ENCODE assay signal across 8 cellular contexts in genomic region chr3:38003371-38003816, GRCh38. TPM values are rescaled to one million over a fixed set of nuclear protein-coding genes. Genes with fewer than 3 reads are reported as not detected.
DNase-seq lines count a peak whose midpoint lies in the region; ATAC-seq and TF ChIP-seq lines count a peak whose summit lies in the region.

No MANE protein-coding gene starts in this region.

- H3K4me1 Mint-ChIP-seq in CD8-positive, alpha-beta T cell (ENCODE audit: low read depth), result peaks cover 28% of the 10 kb centered on the region

- CTCF ChIA-PET in CD8-positive, alpha-beta T cell (lab: Charles Lee), result interaction anchor here (0.6 to 7.3 kb wide), 17 partner anchors 10 to 473 kb away, joined by 3 to 123 read pairs (median 4); partner anchors contain the start of gene DLEC1

- peaks cover 71% of the 10 kb centered on the region for H3K36me3 Mint-ChIP-seq in CD8-positive, alpha-beta T cell

- no peaks in the 10 kb centered on the region for H3K27me3 ChIP-seq in CD8-positive, alpha-beta T cell (ENCODE audit: insufficient read depth, low read length)

- peak in 6 of 7 experiments; percentile 28 to 75 (median 61) for DNase-seq in CD8-positive, alpha-beta T cell
- DNase-seq in choroid plexus epithelial cell (ENCODE audit: low read depth), result peak; percentile 68
- DNase-seq in left kidney (ENCODE audit: low read depth, low spot score), result peak; percentile 78
- DNase-seq in stimulated activated CD4-positive, alpha-beta T cell treated with anti-CD3 and anti-CD28 coated beads, TNF-alpha, amount 100 ng/mL, for 48 hours (ENCODE audit: low read depth in 3 of 3), result peak; percentile 27 to 57 (median 38)
- DNase-seq in ureter (ENCODE audit: low spot score), result no peak

- H3K36me3 ChIP-seq in CD8-positive, alpha-beta T cell (ENCODE audit: insufficient read depth, low read length), result peaks cover 19% of the 10 kb centered on the region

- no peak overlapping the region for H3K4me3 Mint-ChIP-seq in CD8-positive, alpha-beta T cell

- H3K9me3 ChIP-seq in CD8-positive, alpha-beta T cell (ENCODE audit: low read length), result no peaks in the 10 kb centered on the region

- no peak overlapping the region for H3K27ac ChIP-seq in CD8-positive, alpha-beta T cell (ENCODE audit: low read depth, low read length)

- POLR2A ChIA-PET in CD8-positive, alpha-beta T cell (lab: Charles Lee), result no interaction called here

- H3K27ac Mint-ChIP-seq in CD8-positive, alpha-beta T cell, result peak overlapping the region; percentile 80

- H3K27me3 Mint-ChIP-seq in CD8-positive, alpha-beta T cell (ENCODE audit: low read depth), result no peaks in the 10 kb centered on the region

- no peak overlapping the region for H3K4me3 ChIP-seq in CD8-positive, alpha-beta T cell (ENCODE audit: low read depth, low read length)
- H3K4me3 ChIP-seq in choroid plexus epithelial cell (ENCODE audit: low read depth, low read length), result no peak overlapping the region

- peaks cover 7% of the 10 kb centered on the region for H3K4me1 ChIP-seq in CD8-positive, alpha-beta T cell (ENCODE audit: insufficient read depth, low read length)

- intact Hi-C loops in CD8-positive, alpha-beta T cell (cut with DNase I, micrococcal nuclease), result loop anchor here (1.0 kb wide), 2 partner anchors 29 to 148 kb away; no protein-coding TSS in a partner anchor

- peak; percentile 45 for ATAC-seq in CD8-positive, alpha-beta T cell
- ATAC-seq in HG03442 (IDR thresholded peaks at IDR 0.05; ENCODE audit: unreplicated experiment) (peak; percentile 29), HG03342 (IDR thresholded peaks at IDR 0.05; ENCODE audit: unreplicated experiment) (no peak)
- ATAC-seq in activated CD4-positive, CD25-positive, alpha-beta regulatory T cell treated with anti-CD3 and anti-CD28 coated beads, Interleukin-2, amount 50 U/mL, for 24 hours, result peak; percentile 11 to 21

- no peaks in the 10 kb centered on the region for H3K9me3 Mint-ChIP-seq in CD8-positive, alpha-beta T cell

- peak; percentile 68 for TF ChIP-seq CTCF in CD8-positive, alpha-beta T cell (IDR thresholded peaks at IDR 0.05)
- peak; percentile 95 for TF ChIP-seq CTCF in choroid plexus epithelial cell (conservative IDR thresholded peaks at IDR 0.05; ENCODE audit: low read depth, low read length)

RNA-seq across cellular contexts. Expression of gene VILL, which starts 12.8 kb away (rescaled TPM):
- total RNA-seq in CD8-positive, alpha-beta T cell, result 10 to 100 TPM; 19.0 to 19.6 TPM
- total RNA-seq in ureter, result 46.4 TPM

RNA-seq across cellular contexts. Expression of gene PLCD1, which starts 26.0 kb away (rescaled TPM):
- total RNA-seq in CD8-positive, alpha-beta T cell, result 10 to 100 TPM; 64.4 to 70.8 TPM
- 93.5 TPM for total RNA-seq in ureter

RNA-seq across cellular contexts. Expression of gene DLEC1, which starts 35.6 kb away (rescaled TPM):
- 1 to 10 TPM; 1.8 to 1.9 TPM for total RNA-seq in CD8-positive, alpha-beta T cell
- 5.6 TPM for total RNA-seq in ureter
